18 cellular contexts compared by ENCODE assay signal in the genomic region with DNA sequence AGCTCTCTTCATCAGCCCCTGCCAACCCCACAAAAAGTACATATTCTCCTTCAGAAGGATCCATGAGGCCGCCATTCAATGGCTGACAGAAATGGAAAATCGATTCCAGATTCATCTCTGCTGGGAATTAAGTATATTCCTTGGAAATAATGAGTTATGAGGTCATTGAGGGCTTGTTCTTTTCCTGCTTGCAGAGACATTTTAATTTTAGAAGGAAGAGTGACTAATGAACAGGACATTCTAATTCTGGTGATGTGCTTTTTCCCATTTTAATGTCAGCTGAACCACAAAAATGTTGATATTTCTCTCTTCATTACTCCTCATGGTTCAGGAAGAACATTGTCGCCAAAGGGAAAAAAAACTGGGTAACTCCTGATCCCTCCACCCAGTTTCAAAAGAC.
DNase-seq lines count a peak whose midpoint lies in the region; ATAC-seq and TF ChIP-seq lines count a peak whose summit lies in the region.
"Had no signal": no experiment of that assay in that cellular context is flagged by ENCODE, and none has a peak within 500 bp of the region (broad histone marks: within the 10 kb centered on the region; RNA-seq: fewer than 3 reads in every experiment).

No MANE protein-coding gene starts in this region.

- peaks cover 7% of the 10 kb centered on the region for H3K9me3 ChIP-seq in mesenchymal stem cell (ENCODE audit: control insufficient read depth, low read length)
- H3K9me3 ChIP-seq in ovary = no peaks in the 10 kb centered on the region
- H3K9me3 ChIP-seq in breast epithelium = no peaks in the 10 kb centered on the region
- H3K9me3 ChIP-seq: tibial nerve had no signal

- H3K4ac ChIP-seq in mesenchymal stem cell (ENCODE audit: low read depth in 1 of 2, low read length in 2 of 2) = no peak overlapping the region

- 63% methylated on average over 3 of the region's 3 CpGs for WGBS in mesenchymal stem cell
- WGBS in ovary, 3 donors = 73 to 85% (median 82%) methylated on average over 3 of the region's 3 CpGs

- H3K4me3 Mint-ChIP-seq in HFFc6 = peak overlapping the region; percentile 44
- H3K4me3 Mint-ChIP-seq: activated naive CD4-positive, alpha-beta T cell treated with anti-CD3 and anti-CD28 coated beads, Interleukin-2, amount 10 ng/mL, durations not matched to agents 7 days and 5 days; activated T-cell treated with anti-CD3 and anti-CD28 coated beads, Interleukin-2, amount 50 U/mL, for 4 hours; stimulated activated memory B cell treated with anti-CD40 and anti-IgM and Interleukin-4, amounts not matched to agents 10 μg/mL and 1 μg/mL and 100 μg/mL, for 72 hours had no signal

- H3K36me3 Mint-ChIP-seq in HFFc6 (ENCODE audit: low read depth) = peaks cover 5% of the 10 kb centered on the region; the same call in 1 of the 2 replicates
- H3K36me3 Mint-ChIP-seq: activated naive CD4-positive, alpha-beta T cell treated with anti-CD3 and anti-CD28 coated beads, Interleukin-2, amount 10 ng/mL, durations not matched to agents 7 days and 5 days; stimulated activated memory B cell treated with anti-CD40 and anti-IgM and Interleukin-4, amounts not matched to agents 10 μg/mL and 1 μg/mL and 100 μg/mL, for 72 hours had no signal

- H3K23ac ChIP-seq in mesenchymal stem cell (ENCODE audit: low read length in 2 of 2) = no peak overlapping the region

- H3K27ac Mint-ChIP-seq in HFFc6 = peak overlapping the region; percentile 89
- H3K27ac Mint-ChIP-seq: activated naive CD4-positive, alpha-beta T cell treated with anti-CD3 and anti-CD28 coated beads, Interleukin-2, amount 10 ng/mL, durations not matched to agents 7 days and 5 days; stimulated activated memory B cell treated with anti-CD40 and anti-IgM and Interleukin-4, amounts not matched to agents 10 μg/mL and 1 μg/mL and 100 μg/mL, for 72 hours had no signal

- intact Hi-C loops in ovary (cut with DNase I) (no loop called here), breast epithelium (cut with DNase I; ENCODE audit: low total_unique reads) (no loop called here)

- H2BK5ac ChIP-seq in mesenchymal stem cell (ENCODE audit: low read depth, low read length, poor library complexity, severe bottlenecking) = no peak overlapping the region

- peaks cover 40% of the 10 kb centered on the region for H3K4me1 Mint-ChIP-seq in HFFc6 (ENCODE audit: low read depth)
- H3K4me1 Mint-ChIP-seq: activated naive CD4-positive, alpha-beta T cell treated with anti-CD3 and anti-CD28 coated beads, Interleukin-2, amount 10 ng/mL, durations not matched to agents 7 days and 5 days; stimulated activated memory B cell treated with anti-CD40 and anti-IgM and Interleukin-4, amounts not matched to agents 10 μg/mL and 1 μg/mL and 100 μg/mL, for 72 hours had no signal

- no peak overlapping the region for H4K8ac ChIP-seq in mesenchymal stem cell (ENCODE audit: low read length)

- H3K27me3 Mint-ChIP-seq in HFFc6 (ENCODE audit: insufficient read depth) = no peaks in the 10 kb centered on the region

- peak overlapping the region in 1 of 2 experiments; percentile 29 for H2BK12ac ChIP-seq in mesenchymal stem cell (ENCODE audit: low read length in 2 of 2)

- peak overlapping the region; percentile 23 for H3K27ac ChIP-seq in mesenchymal stem cell (ENCODE audit: low read length, poor library complexity, severe bottlenecking)
- no peak overlapping the region for H3K27ac ChIP-seq in ovary
- peak overlapping the region in 1 of 2 donors; percentile 45 for H3K27ac ChIP-seq in breast epithelium
- H3K27ac ChIP-seq: C4-2B, PC-9, tibial nerve had no signal

- no peak for TF ChIP-seq POLR2A in ovary (IDR thresholded peaks at IDR 0.05)
- TF ChIP-seq POLR2A in breast epithelium (IDR thresholded peaks at IDR 0.05) = no peak

- H3K36me3 ChIP-seq in mesenchymal stem cell (ENCODE audit: control insufficient read depth in 1 of 2, insufficient read depth in 2 of 2, low read depth in 1 of 2, low read length in 2 of 2) = no peaks in the 10 kb centered on the region
- no peaks in the 10 kb centered on the region for H3K36me3 ChIP-seq in ovary
- no peaks in the 10 kb centered on the region for H3K36me3 ChIP-seq in breast epithelium
- H3K36me3 ChIP-seq: tibial nerve had no signal

- no peaks in the 10 kb centered on the region for H3K79me1 ChIP-seq in mesenchymal stem cell (replicated peaks; ENCODE audit: low read length, poor library complexity, severe bottlenecking)

- DNase-seq in HFFc6 (peak; percentile 67), cardiac fibroblast (ENCODE audit: low read depth in 2 of 2) (peak; percentile 34 to 48), mesenchymal stem cell (peak; percentile 61), cortex of kidney (lab: John Stamatoyannopoulos, UW) (no peak), ovary (no peak), breast epithelium (ENCODE audit: low spot score in 2 of 2) (no peak)
- DNase-seq: activated naive CD4-positive, alpha-beta T cell treated with anti-CD3 and anti-CD28 coated beads, Interleukin-2, amount 10 ng/mL, durations not matched to agents 7 days and 5 days; activated T-cell treated with anti-CD3 and anti-CD28 coated beads, Interleukin-2, amount 50 U/mL, for 4 hours; H7; NCI-H1436; NCI-H2171 treated with DMSO at 0.1 percent for 48 hours; PC-9; retina; T-helper 9 cell had no signal

- peak overlapping the region; percentile 35 for H2BK120ac ChIP-seq in mesenchymal stem cell (ENCODE audit: low read depth, low read length)

- no peak overlapping the region for H2BK15ac ChIP-seq in mesenchymal stem cell (ENCODE audit: low read depth, poor library complexity, severe bottlenecking)

- peak overlapping the region in 1 of 2 experiments; percentile 38 for H3K18ac ChIP-seq in mesenchymal stem cell (ENCODE audit: low read depth in 1 of 2, low read length in 2 of 2)

- H3K4me2 ChIP-seq in mesenchymal stem cell (ENCODE audit: low read length, poor library complexity, severe bottlenecking) = no peak overlapping the region
- H3K4me2 ChIP-seq: PC-9 had no signal

- no peak overlapping the region for H2AFZ ChIP-seq in mesenchymal stem cell (ENCODE audit: low read depth, low read length)
- H2AFZ ChIP-seq: PC-9 had no signal

- H3K14ac ChIP-seq in mesenchymal stem cell (ENCODE audit: low read length in 2 of 2) = no peak overlapping the region

- no peak for TF ChIP-seq EP300 in ovary (IDR thresholded peaks at IDR 0.05)

- no peak overlapping the region for H4K91ac ChIP-seq in mesenchymal stem cell (ENCODE audit: low read length)

- H3K27me3 ChIP-seq in mesenchymal stem cell (ENCODE audit: control insufficient read depth in 1 of 2, insufficient read depth in 1 of 2, low read length in 2 of 2) (no peaks in the 10 kb centered on the region), ovary (no peaks in the 10 kb centered on the region), breast epithelium (no peaks in the 10 kb centered on the region)
- H3K27me3 ChIP-seq: tibial nerve had no signal

- peak overlapping the region; percentile 50 for H3K9ac ChIP-seq in mesenchymal stem cell (ENCODE audit: low read length)

- H3K4me1 ChIP-seq in mesenchymal stem cell (ENCODE audit: control insufficient read depth, insufficient read depth, low read depth, low read length) (peaks cover 4% of the 10 kb centered on the region), ovary (ENCODE audit: insufficient read depth) (peaks cover 7% of the 10 kb centered on the region), breast epithelium (peaks cover 2 to 7% of the 10 kb centered on the region in 2 donors)

- no peak for ATAC-seq in GM19455 (IDR thresholded peaks at IDR 0.05; ENCODE audit: unreplicated experiment)
- ATAC-seq: activated T-cell treated with anti-CD3 and anti-CD28 coated beads, Interleukin-2, amount 50 U/mL, for 4 hours; stimulated activated memory B cell treated with anti-CD40 and anti-IgM and Interleukin-4, amounts not matched to agents 10 μg/mL and 1 μg/mL and 100 μg/mL, for 72 hours had no signal

- H3K4me3 ChIP-seq in cardiac fibroblast (replicated peaks in 1 of 2; ENCODE audit: low read depth in 2 of 2, low read length in 2 of 2) = no peak overlapping the region
- no peak overlapping the region for H3K4me3 ChIP-seq in mesenchymal stem cell (ENCODE audit: insufficient read depth in 1 of 2, low read depth in 1 of 2, low read length in 2 of 2)
- no peak overlapping the region for H3K4me3 ChIP-seq in ovary
- no peak overlapping the region for H3K4me3 ChIP-seq in breast epithelium
- H3K4me3 ChIP-seq: PC-9, tibial nerve had no signal

- H3K9me3 Mint-ChIP-seq in HFFc6 = peaks cover 11% of the 10 kb centered on the region

- H2AK5ac ChIP-seq in mesenchymal stem cell (ENCODE audit: low read length, severe bottlenecking) = no peak overlapping the region

- TF ChIP-seq CTCF in HFFc6 (IDR thresholded peaks at IDR 0.05) = no peak
- no peak for TF ChIP-seq CTCF in cardiac fibroblast (IDR thresholded peaks at IDR 0.05; ENCODE audit: low read depth, low read length)
- no peak for TF ChIP-seq CTCF in ovary (IDR thresholded peaks at IDR 0.05)
- no peak for TF ChIP-seq CTCF in breast epithelium (IDR thresholded peaks at IDR 0.05)

Comparison
In these comparisons a context has a peak if more than half of its experiments do, and no peak if none do; other contexts are left out.
1. DNase-seq: peak in HFFc6 (single experiment), cardiac fibroblast (2 of 2) and mesenchymal stem cell (single experiment); none in cortex of kidney (single experiment), ovary (0 of 5) and breast epithelium (0 of 2).